1 cellular context compared by ENCODE assay signal in the genomic region with DNA sequence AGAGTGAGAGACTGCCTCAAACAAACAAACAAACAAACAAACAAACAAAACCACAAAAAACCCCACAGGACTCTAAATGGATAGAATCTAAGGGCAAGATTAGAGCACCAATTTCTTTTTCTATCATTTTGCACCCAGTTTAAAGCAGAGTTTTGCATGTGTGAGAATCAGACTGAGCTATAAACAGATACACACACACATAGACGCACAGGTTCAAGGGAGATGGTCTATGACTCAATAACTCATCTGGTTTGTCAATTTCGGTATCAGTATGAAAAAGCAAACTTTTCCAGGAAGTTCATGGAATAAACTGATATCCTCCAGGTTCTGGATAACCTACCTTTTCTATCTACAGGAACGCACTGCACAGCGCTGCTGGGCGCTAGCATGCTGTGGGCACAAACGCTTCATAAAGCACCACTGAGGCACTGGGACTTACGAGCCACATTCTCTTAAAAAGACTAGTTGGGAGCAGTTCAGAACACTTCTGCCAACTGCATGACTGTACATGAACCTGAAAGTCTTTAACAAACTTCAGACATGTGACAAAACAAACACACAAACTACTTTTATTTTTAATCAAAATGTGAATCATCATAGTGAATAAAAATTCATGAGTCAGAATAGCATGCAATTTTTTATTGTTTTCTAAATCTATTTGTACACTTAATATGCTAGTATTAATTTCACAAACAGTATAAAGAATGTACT.
TF ChIP-seq lines count a peak whose summit lies in the region.

No MANE protein-coding gene starts in this region.

TF ChIP-seq in GM23338, 12 proteins besides CTCF, POLR2A, EP300 and RAD21 (continued from another document):
- TF ChIP-seq, protein P1, sequence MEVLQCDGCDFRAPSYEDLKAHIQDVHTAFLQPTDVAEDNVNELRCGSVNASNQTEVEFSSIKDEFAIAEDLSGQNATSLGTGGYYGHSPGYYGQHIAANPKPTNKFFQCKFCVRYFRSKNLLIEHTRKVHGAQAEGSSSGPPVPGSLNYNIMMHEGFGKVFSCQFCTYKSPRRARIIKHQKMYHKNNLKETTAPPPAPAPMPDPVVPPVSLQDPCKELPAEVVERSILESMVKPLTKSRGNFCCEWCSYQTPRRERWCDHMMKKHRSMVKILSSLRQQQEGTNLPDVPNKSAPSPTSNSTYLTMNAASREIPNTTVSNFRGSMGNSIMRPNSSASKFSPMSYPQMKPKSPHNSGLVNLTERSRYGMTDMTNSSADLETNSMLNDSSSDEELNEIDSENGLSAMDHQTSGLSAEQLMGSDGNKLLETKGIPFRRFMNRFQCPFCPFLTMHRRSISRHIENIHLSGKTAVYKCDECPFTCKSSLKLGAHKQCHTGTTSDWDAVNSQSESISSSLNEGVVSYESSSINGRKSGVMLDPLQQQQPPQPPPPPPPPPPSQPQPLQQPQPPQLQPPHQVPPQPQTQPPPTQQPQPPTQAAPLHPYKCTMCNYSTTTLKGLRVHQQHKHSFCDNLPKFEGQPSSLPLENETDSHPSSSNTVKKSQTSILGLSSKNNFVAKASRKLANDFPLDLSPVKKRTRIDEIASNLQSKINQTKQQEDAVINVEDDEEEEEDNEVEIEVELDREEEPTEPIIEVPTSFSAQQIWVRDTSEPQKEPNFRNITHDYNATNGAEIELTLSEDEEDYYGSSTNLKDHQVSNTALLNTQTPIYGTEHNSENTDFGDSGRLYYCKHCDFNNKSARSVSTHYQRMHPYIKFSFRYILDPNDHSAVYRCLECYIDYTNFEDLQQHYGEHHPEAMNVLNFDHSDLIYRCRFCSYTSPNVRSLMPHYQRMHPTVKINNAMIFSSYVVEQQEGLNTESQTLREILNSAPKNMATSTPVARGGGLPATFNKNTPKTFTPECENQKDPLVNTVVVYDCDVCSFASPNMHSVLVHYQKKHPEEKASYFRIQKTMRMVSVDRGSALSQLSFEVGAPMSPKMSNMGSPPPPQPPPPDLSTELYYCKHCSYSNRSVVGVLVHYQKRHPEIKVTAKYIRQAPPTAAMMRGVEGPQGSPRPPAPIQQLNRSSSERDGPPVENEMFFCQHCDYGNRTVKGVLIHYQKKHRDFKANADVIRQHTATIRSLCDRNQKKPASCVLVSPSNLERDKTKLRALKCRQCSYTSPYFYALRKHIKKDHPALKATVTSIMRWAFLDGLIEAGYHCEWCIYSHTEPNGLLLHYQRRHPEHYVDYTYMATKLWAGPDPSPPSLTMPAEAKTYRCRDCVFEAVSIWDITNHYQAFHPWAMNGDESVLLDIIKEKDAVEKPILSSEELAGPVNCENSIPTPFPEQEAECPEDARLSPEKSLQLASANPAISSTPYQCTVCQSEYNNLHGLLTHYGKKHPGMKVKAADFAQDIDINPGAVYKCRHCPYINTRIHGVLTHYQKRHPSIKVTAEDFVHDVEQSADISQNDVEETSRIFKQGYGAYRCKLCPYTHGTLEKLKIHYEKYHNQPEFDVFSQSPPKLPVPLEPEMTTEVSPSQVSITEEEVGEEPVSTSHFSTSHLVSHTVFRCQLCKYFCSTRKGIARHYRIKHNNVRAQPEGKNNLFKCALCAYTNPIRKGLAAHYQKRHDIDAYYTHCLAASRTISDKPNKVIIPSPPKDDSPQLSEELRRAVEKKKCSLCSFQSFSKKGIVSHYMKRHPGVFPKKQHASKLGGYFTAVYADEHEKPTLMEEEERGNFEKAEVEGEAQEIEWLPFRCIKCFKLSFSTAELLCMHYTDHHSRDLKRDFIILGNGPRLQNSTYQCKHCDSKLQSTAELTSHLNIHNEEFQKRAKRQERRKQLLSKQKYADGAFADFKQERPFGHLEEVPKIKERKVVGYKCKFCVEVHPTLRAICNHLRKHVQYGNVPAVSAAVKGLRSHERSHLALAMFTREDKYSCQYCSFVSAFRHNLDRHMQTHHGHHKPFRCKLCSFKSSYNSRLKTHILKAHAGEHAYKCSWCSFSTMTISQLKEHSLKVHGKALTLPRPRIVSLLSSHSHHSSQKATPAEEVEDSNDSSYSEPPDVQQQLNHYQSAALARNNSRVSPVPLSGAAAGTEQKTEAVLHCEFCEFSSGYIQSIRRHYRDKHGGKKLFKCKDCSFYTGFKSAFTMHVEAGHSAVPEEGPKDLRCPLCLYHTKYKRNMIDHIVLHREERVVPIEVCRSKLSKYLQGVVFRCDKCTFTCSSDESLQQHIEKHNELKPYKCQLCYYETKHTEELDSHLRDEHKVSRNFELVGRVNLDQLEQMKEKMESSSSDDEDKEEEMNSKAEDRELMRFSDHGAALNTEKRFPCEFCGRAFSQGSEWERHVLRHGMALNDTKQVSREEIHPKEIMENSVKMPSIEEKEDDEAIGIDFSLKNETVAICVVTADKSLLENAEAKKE (CRISPR knock-in tag; IDR thresholded peaks at IDR 0.05): no peak
- TF ChIP-seq EZH2 (IDR thresholded peaks at IDR 0.05; ENCODE audit: low read depth, unreplicated experiment): no peak
- TF ChIP-seq, protein P2, sequence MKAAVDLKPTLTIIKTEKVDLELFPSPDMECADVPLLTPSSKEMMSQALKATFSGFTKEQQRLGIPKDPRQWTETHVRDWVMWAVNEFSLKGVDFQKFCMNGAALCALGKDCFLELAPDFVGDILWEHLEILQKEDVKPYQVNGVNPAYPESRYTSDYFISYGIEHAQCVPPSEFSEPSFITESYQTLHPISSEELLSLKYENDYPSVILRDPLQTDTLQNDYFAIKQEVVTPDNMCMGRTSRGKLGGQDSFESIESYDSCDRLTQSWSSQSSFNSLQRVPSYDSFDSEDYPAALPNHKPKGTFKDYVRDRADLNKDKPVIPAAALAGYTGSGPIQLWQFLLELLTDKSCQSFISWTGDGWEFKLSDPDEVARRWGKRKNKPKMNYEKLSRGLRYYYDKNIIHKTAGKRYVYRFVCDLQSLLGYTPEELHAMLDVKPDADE (IDR thresholded peaks at IDR 0.05): no peak
- no peak for TF ChIP-seq NANOG (IDR thresholded peaks at IDR 0.05; ENCODE audit: borderline replicate concordance)
- TF ChIP-seq ZNF331 (CRISPR knock-in tag; IDR thresholded peaks at IDR 0.05; ENCODE audit: low read depth): no peak
- TF ChIP-seq, protein P3, sequence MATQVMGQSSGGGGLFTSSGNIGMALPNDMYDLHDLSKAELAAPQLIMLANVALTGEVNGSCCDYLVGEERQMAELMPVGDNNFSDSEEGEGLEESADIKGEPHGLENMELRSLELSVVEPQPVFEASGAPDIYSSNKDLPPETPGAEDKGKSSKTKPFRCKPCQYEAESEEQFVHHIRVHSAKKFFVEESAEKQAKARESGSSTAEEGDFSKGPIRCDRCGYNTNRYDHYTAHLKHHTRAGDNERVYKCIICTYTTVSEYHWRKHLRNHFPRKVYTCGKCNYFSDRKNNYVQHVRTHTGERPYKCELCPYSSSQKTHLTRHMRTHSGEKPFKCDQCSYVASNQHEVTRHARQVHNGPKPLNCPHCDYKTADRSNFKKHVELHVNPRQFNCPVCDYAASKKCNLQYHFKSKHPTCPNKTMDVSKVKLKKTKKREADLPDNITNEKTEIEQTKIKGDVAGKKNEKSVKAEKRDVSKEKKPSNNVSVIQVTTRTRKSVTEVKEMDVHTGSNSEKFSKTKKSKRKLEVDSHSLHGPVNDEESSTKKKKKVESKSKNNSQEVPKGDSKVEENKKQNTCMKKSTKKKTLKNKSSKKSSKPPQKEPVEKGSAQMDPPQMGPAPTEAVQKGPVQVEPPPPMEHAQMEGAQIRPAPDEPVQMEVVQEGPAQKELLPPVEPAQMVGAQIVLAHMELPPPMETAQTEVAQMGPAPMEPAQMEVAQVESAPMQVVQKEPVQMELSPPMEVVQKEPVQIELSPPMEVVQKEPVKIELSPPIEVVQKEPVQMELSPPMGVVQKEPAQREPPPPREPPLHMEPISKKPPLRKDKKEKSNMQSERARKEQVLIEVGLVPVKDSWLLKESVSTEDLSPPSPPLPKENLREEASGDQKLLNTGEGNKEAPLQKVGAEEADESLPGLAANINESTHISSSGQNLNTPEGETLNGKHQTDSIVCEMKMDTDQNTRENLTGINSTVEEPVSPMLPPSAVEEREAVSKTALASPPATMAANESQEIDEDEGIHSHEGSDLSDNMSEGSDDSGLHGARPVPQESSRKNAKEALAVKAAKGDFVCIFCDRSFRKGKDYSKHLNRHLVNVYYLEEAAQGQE (IDR thresholded peaks at IDR 0.05; ENCODE audit: unreplicated experiment): no peak
- TF ChIP-seq CREB1 (CRISPR knock-in tag; IDR thresholded peaks at IDR 0.05; ENCODE audit: low read depth): no peak
- TF ChIP-seq POLR2AphosphoS5 (IDR thresholded peaks at IDR 0.05; ENCODE audit: low read depth): no peak
- no peak for TF ChIP-seq JUNB (IDR thresholded peaks at IDR 0.05; ENCODE audit: unreplicated experiment)
- TF ChIP-seq EZH2phosphoT487 (IDR thresholded peaks at IDR 0.05; ENCODE audit: unreplicated experiment): no peak
- no peak for TF ChIP-seq ZNF114 (CRISPR knock-in tag; IDR thresholded peaks at IDR 0.05)
